Comparison of ENCODE assay signal across 1 cellular context in the genomic region with DNA sequence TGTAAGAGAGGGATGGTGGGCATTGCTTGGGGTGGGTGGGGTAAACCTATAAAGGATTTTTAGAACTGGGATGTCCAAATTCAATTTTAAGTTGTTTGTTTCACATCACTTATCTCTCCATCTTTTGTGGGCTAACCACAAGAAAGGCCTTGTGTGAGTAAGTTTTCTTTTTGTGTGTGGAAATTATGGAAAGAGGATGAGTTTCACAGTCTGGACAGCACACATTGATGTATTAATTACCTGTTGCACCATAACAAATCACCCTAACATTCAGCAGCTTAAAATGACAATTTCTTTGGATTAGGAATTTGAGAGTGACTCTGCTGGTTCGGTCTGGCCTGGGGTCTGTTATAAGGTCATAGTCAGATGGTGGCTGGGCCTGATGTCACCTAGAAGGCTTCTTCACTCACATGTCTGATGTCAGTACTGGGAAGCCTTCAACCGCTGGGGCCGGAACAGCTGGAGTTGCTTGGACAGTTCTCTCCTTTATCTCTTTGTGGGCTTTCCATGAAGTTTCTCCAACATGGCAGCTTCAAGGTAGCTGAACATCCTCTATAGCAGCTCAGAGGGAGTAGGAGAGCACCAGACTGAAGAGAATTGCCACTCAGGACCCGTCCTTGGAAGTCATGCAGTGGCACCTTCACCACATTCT.
TF ChIP-seq lines count a peak whose summit lies in the region.

No MANE protein-coding gene starts in this region.

TF ChIP-seq in K562, 482 proteins besides CTCF, POLR2A, EP300 and RAD21 (continued from another document):
- TF ChIP-seq, protein P1, sequence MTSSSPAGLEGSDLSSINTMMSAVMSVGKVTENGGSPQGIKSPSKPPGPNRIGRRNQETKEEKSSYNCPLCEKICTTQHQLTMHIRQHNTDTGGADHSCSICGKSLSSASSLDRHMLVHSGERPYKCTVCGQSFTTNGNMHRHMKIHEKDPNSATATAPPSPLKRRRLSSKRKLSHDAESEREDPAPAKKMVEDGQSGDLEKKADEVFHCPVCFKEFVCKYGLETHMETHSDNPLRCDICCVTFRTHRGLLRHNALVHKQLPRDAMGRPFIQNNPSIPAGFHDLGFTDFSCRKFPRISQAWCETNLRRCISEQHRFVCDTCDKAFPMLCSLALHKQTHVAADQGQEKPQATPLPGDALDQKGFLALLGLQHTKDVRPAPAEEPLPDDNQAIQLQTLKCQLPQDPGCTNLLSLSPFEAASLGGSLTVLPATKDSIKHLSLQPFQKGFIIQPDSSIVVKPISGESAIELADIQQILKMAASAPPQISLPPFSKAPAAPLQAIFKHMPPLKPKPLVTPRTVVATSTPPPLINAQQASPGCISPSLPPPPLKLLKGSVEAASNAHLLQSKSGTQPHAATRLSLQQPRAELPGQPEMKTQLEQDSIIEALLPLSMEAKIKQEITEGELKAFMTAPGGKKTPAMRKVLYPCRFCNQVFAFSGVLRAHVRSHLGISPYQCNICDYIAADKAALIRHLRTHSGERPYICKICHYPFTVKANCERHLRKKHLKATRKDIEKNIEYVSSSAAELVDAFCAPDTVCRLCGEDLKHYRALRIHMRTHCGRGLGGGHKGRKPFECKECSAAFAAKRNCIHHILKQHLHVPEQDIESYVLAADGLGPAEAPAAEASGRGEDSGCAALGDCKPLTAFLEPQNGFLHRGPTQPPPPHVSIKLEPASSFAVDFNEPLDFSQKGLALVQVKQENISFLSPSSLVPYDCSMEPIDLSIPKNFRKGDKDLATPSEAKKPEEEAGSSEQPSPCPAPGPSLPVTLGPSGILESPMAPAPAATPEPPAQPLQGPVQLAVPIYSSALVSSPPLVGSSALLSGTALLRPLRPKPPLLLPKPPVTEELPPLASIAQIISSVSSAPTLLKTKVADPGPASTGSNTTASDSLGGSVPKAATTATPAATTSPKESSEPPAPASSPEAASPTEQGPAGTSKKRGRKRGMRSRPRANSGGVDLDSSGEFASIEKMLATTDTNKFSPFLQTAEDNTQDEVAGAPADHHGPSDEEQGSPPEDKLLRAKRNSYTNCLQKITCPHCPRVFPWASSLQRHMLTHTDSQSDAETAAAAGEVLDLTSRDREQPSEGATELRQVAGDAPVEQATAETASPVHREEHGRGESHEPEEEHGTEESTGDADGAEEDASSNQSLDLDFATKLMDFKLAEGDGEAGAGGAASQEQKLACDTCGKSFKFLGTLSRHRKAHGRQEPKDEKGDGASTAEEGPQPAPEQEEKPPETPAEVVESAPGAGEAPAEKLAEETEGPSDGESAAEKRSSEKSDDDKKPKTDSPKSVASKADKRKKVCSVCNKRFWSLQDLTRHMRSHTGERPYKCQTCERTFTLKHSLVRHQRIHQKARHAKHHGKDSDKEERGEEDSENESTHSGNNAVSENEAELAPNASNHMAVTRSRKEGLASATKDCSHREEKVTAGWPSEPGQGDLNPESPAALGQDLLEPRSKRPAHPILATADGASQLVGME (CRISPR knock-in tag; IDR thresholded peaks at IDR 0.05): no peak
